17 cellular contexts compared by ENCODE assay signal in genomic region chr11:72439455-72439854, GRCh38. TPM values are rescaled to one million over a fixed set of nuclear protein-coding genes. Genes with fewer than 3 reads are reported as not detected.
A peak's percentile ranks its signal among the peaks of the same experiment; 100 is the strongest.
DNase-seq lines count a peak whose midpoint lies in the region; ATAC-seq and TF ChIP-seq lines count a peak whose summit lies in the region.
"Had no signal": no experiment of that assay in that cellular context is flagged by ENCODE, and none has a peak within 500 bp of the region (broad histone marks: within the 10 kb centered on the region; RNA-seq: fewer than 3 reads in every experiment).

No MANE protein-coding gene starts in this region.

- no peaks in the 10 kb centered on the region for H3K27me3 Mint-ChIP-seq in activated CD4-positive, alpha-beta memory T cell treated with anti-CD3 and anti-CD28 coated beads for 36 hours
- H3K27me3 Mint-ChIP-seq in naive thymus-derived CD8-positive, alpha-beta T cell: no peaks in the 10 kb centered on the region
- no peaks in the 10 kb centered on the region for H3K27me3 Mint-ChIP-seq in T-cell

- H2AK5ac ChIP-seq in mesenchymal stem cell (ENCODE audit: low read length, severe bottlenecking): no peak overlapping the region

- H3K4me2 ChIP-seq in mesenchymal stem cell (ENCODE audit: low read length, poor library complexity, severe bottlenecking): no peak overlapping the region

- H4K8ac ChIP-seq in mesenchymal stem cell (ENCODE audit: low read length): no peak overlapping the region

- H3K4me3 ChIP-seq in brain microvascular endothelial cell (ENCODE audit: low read depth, low read length) (no peak overlapping the region), mesenchymal stem cell (ENCODE audit: insufficient read depth in 1 of 2, low read depth in 1 of 2, low read length in 2 of 2) (no peak overlapping the region)

- POLR2A ChIA-PET in activated CD4-positive, alpha-beta memory T cell treated with anti-CD3 and anti-CD28 coated beads for 36 hours (lab: Charles Lee): no interaction called here
- POLR2A ChIA-PET in naive thymus-derived CD8-positive, alpha-beta T cell (lab: Charles Lee): no interaction called here
- POLR2A ChIA-PET in T-cell (lab: Charles Lee): no interaction called here

- TF ChIP-seq CTCF in brain microvascular endothelial cell (IDR thresholded peaks at IDR 0.05; ENCODE audit: low read depth, low read length, missing control alignments): no peak

- CTCF ChIA-PET in activated CD4-positive, alpha-beta memory T cell treated with anti-CD3 and anti-CD28 coated beads for 36 hours (lab: Charles Lee): interaction anchor here (1.1 to 4.0 kb wide), 3 partner anchors 9 to 32 kb away, joined by 3 to 18 read pairs (median 5); no protein-coding TSS in a partner anchor
- CTCF ChIA-PET in T-cell (lab: Charles Lee): no interaction called here

- H3K79me1 ChIP-seq in mesenchymal stem cell (replicated peaks; ENCODE audit: low read length, poor library complexity, severe bottlenecking): no peaks in the 10 kb centered on the region

- no peak overlapping the region for H3K4me3 Mint-ChIP-seq in activated CD4-positive, alpha-beta memory T cell treated with anti-CD3 and anti-CD28 coated beads for 36 hours
- H3K4me3 Mint-ChIP-seq in naive thymus-derived CD8-positive, alpha-beta T cell: peak overlapping the region in 1 of 10 donors; percentile 6
- H3K4me3 Mint-ChIP-seq in T-cell: no peak overlapping the region
- H3K4me3 Mint-ChIP-seq: activated T-cell treated with anti-CD3 and anti-CD28 coated beads, Interleukin-2, amount 50 U/mL, for 4 hours; brain had no signal

- ATAC-seq in naive thymus-derived CD8-positive, alpha-beta T cell: no peak
- ATAC-seq in T-cell (replicated peaks in 1 of 4): no peak
- ATAC-seq: activated T-cell treated with anti-CD3 and anti-CD28 coated beads, Interleukin-2, amount 50 U/mL, for 4 hours; sciatic nerve had no signal

- H2AFZ ChIP-seq in mesenchymal stem cell (ENCODE audit: low read depth, low read length): no peak overlapping the region

- H2BK5ac ChIP-seq in mesenchymal stem cell (ENCODE audit: low read depth, low read length, poor library complexity, severe bottlenecking): no peak overlapping the region

- no peak overlapping the region for H3K18ac ChIP-seq in mesenchymal stem cell (ENCODE audit: low read depth in 1 of 2, low read length in 2 of 2)

- H3K36me3 ChIP-seq in brain microvascular endothelial cell (replicated peaks) (no peaks in the 10 kb centered on the region), mesenchymal stem cell (ENCODE audit: control insufficient read depth in 1 of 2, insufficient read depth in 2 of 2, low read depth in 1 of 2, low read length in 2 of 2) (no peaks in the 10 kb centered on the region)

- intact Hi-C loops in activated CD4-positive, alpha-beta memory T cell treated with anti-CD3 and anti-CD28 coated beads for 36 hours (cut with micrococcal nuclease): no loop called here

- in situ Hi-C loops in brain microvascular endothelial cell (cut with HindIII; ENCODE audit: low pct_ligation_motif_present, low sequenced_read_pairs): no loop called here

- no peak overlapping the region for H3K4ac ChIP-seq in mesenchymal stem cell (ENCODE audit: low read depth in 1 of 2, low read length in 2 of 2)

- H2BK120ac ChIP-seq in mesenchymal stem cell (ENCODE audit: low read depth, low read length): no peak overlapping the region

- no peaks in the 10 kb centered on the region for H3K9me3 ChIP-seq in mesenchymal stem cell (ENCODE audit: control insufficient read depth, low read length)

- H2BK15ac ChIP-seq in mesenchymal stem cell (ENCODE audit: low read depth, poor library complexity, severe bottlenecking): no peak overlapping the region

- no peak overlapping the region for H2BK12ac ChIP-seq in mesenchymal stem cell (ENCODE audit: low read length in 2 of 2)

- H3K9ac ChIP-seq in mesenchymal stem cell (ENCODE audit: low read length): peak overlapping the region; percentile 66

- H3K27me3 ChIP-seq in brain microvascular endothelial cell (replicated peaks) (no peaks in the 10 kb centered on the region), mesenchymal stem cell (ENCODE audit: control insufficient read depth in 1 of 2, insufficient read depth in 1 of 2, low read length in 2 of 2) (peaks cover 0 to 3% of the 10 kb centered on the region in 2 experiments)

- H3K14ac ChIP-seq in mesenchymal stem cell (ENCODE audit: low read length in 2 of 2): no peak overlapping the region

- H3K36me3 Mint-ChIP-seq in activated CD4-positive, alpha-beta memory T cell treated with anti-CD3 and anti-CD28 coated beads for 36 hours: no peaks in the 10 kb centered on the region
- no peaks in the 10 kb centered on the region for H3K36me3 Mint-ChIP-seq in naive thymus-derived CD8-positive, alpha-beta T cell
- H3K36me3 Mint-ChIP-seq in T-cell: no peaks in the 10 kb centered on the region
- H3K36me3 Mint-ChIP-seq: brain; CD4-positive, CD25-positive, alpha-beta regulatory T cell had no signal

- H3K4me1 Mint-ChIP-seq in activated CD4-positive, alpha-beta memory T cell treated with anti-CD3 and anti-CD28 coated beads for 36 hours (ENCODE audit: low read depth): peaks cover 3% of the 10 kb centered on the region
- peaks cover 3 to 14% (median 9%) of the 10 kb centered on the region in 4 donors for H3K4me1 Mint-ChIP-seq in naive thymus-derived CD8-positive, alpha-beta T cell
- peaks cover 6 to 14% (median 7%) of the 10 kb centered on the region in 3 donors for H3K4me1 Mint-ChIP-seq in T-cell

- H4K91ac ChIP-seq in mesenchymal stem cell (ENCODE audit: low read length): no peak overlapping the region

- no peaks in the 10 kb centered on the region for H3K9me3 Mint-ChIP-seq in activated CD4-positive, alpha-beta memory T cell treated with anti-CD3 and anti-CD28 coated beads for 36 hours
- no peaks in the 10 kb centered on the region for H3K9me3 Mint-ChIP-seq in naive thymus-derived CD8-positive, alpha-beta T cell
- no peaks in the 10 kb centered on the region for H3K9me3 Mint-ChIP-seq in T-cell
- H3K9me3 Mint-ChIP-seq: activated T-cell treated with anti-CD3 and anti-CD28 coated beads, Interleukin-2, amount 50 U/mL, for 4 hours had no signal

- H3K4me1 ChIP-seq in mesenchymal stem cell (ENCODE audit: control insufficient read depth, insufficient read depth, low read depth, low read length): peaks cover 2% of the 10 kb centered on the region

- H3K27ac ChIP-seq in brain microvascular endothelial cell (no peak overlapping the region), mesenchymal stem cell (ENCODE audit: low read length, poor library complexity, severe bottlenecking) (no peak overlapping the region)
- H3K27ac ChIP-seq: epithelial cell of prostate had no signal

- no peak overlapping the region for H3K27ac Mint-ChIP-seq in activated CD4-positive, alpha-beta memory T cell treated with anti-CD3 and anti-CD28 coated beads for 36 hours
- no peak overlapping the region for H3K27ac Mint-ChIP-seq in naive thymus-derived CD8-positive, alpha-beta T cell
- H3K27ac Mint-ChIP-seq in T-cell: no peak overlapping the region
- H3K27ac Mint-ChIP-seq: brain; CD4-positive, CD25-positive, alpha-beta regulatory T cell had no signal

- WGBS in mesenchymal stem cell: 7% methylated on average over 1 of the region's 2 CpGs

- H3K23ac ChIP-seq in mesenchymal stem cell (ENCODE audit: low read length in 2 of 2): no peak overlapping the region

- peak; percentile 42 for DNase-seq in COLO829 (ENCODE audit: low spot score)
- DNase-seq in LHCN-M2 (ENCODE audit: low read depth): peak; percentile 76
- peak; percentile 33 for DNase-seq in brain microvascular endothelial cell
- DNase-seq in mesenchymal stem cell: peak; percentile 71
- no peak for DNase-seq in activated CD4-positive, alpha-beta memory T cell treated with anti-CD3 and anti-CD28 coated beads for 36 hours
- DNase-seq in naive thymus-derived CD8-positive, alpha-beta T cell: no peak
- no peak for DNase-seq in T-cell
- no peak for DNase-seq in NCI-H2196 treated with DMSO at 0.1 percent for 48 hours (lab: John Stamatoyannopoulos, UW; ENCODE audit: unreplicated experiment)
- DNase-seq: activated CD4-positive, alpha-beta T cell treated with anti-CD3 and anti-CD28 coated beads for 4 hours; activated T-cell treated with anti-CD3 and anti-CD28 coated beads, Interleukin-2, amount 50 U/mL, for 4 hours; CD4-positive, CD25-positive, alpha-beta regulatory T cell; Karpas-422; NCI-H2107; T-helper 1 cell had no signal

RNA-seq across cellular contexts. Expression of gene CLPB, which starts 5.1 kb away (rescaled TPM):
- total RNA-seq in LHCN-M2 (2014; rRNA removed): 37.5 and 38.7 TPM in 2 replicates
- polyA plus RNA-seq in LHCN-M2 (2012): 17.0 TPM
- polyA plus RNA-seq in mesenchymal stem cell (2013, experiment 1 of 2): 8.7 TPM
- polyA plus RNA-seq in mesenchymal stem cell (2013, experiment 2 of 2): 8.5 TPM
- 10 to 100 TPM; 30.3 to 34.8 TPM for total RNA-seq in activated CD4-positive, alpha-beta memory T cell treated with anti-CD3 and anti-CD28 coated beads for 36 hours
- total RNA-seq in naive thymus-derived CD8-positive, alpha-beta T cell: 10 to 100 TPM; 16.1 to 19.4 TPM
- polyA plus RNA-seq in naive thymus-derived CD8-positive, alpha-beta T cell: 1 to 10 TPM; 4.8 to 9.5 (median 5.0) TPM
- 10 to 100 TPM; 12.7 to 19.0 (median 18.3) TPM for total RNA-seq in T-cell

Comparison
In these comparisons a context has a peak if more than half of its experiments do, and no peak if none do; other contexts are left out.
1. DNase-seq: peak in COLO829 (single experiment), LHCN-M2 (single experiment), brain microvascular endothelial cell (single experiment) and mesenchymal stem cell (single experiment); none in activated CD4-positive, alpha-beta memory T cell treated with anti-CD3 and anti-CD28 coated beads for 36 hours (single experiment), naive thymus-derived CD8-positive, alpha-beta T cell (0 of 10), T-cell (0 of 34) and NCI-H2196 treated with DMSO at 0.1 percent for 48 hours (single experiment).